9 cellular contexts compared by ENCODE assay signal in the genomic region with DNA sequence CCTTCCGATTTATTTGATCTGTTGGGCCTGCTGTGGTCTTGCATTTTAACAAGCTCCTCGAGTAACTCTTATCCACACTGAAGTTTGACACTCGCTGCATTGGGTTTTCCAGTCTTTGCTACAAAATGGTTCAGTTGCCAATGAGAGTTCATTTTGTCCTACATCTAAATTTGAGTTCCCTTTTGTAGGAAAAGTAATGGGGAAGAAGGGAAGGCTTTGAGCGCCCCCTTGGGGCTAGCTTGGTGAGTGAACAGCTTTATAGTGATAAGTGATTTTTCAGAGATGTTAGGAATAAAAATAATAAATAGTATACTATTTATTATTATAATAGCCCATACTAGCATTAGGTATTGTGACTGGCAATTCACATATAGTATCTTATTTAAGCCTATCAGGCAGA.
A peak's percentile ranks its signal among the peaks of the same experiment; 100 is the strongest.
DNase-seq lines count a peak whose midpoint lies in the region; ATAC-seq and TF ChIP-seq lines count a peak whose summit lies in the region.
"Had no signal": no experiment of that assay in that cellular context is flagged by ENCODE, and none has a peak within 500 bp of the region (broad histone marks: within the 10 kb centered on the region; RNA-seq: fewer than 3 reads in every experiment).

No MANE protein-coding gene starts in this region.

- TF ChIP-seq CTCF in BJ (IDR thresholded peaks at IDR 0.05; ENCODE audit: insufficient read depth, low read depth, low read length): peak; percentile 70
- TF ChIP-seq CTCF in Panc1 (IDR thresholded peaks at IDR 0.05): peak; percentile 68

- H3K36me3 ChIP-seq in BJ (ENCODE audit: control insufficient read depth, insufficient read depth, low read length) (no peaks in the 10 kb centered on the region), Panc1 (ENCODE audit: control insufficient read depth, insufficient read depth, low read length) (no peaks in the 10 kb centered on the region)

- H3K4me3 ChIP-seq in BJ (ENCODE audit: low read depth, low read length): no peak overlapping the region
- no peak overlapping the region for H3K4me3 ChIP-seq in Panc1 (ENCODE audit: low read depth in 2 of 2, low read length in 2 of 2)

- no peak for DNase-seq in BJ (ENCODE audit: low read depth)
- peak; percentile 58 for DNase-seq in HT1080 (ENCODE audit: low read depth)
- no peak for DNase-seq in Panc1 (ENCODE audit: low read depth, low spot score)
- peak; percentile 2 to 38 (median 12) for DNase-seq in activated naive CD4-positive, alpha-beta T cell (lab: John Stamatoyannopoulos, UW)
- DNase-seq in glomerular endothelial cell (ENCODE audit: extremely low read depth, low read depth, low spot score): peak; percentile 45
- peak; percentile 88 for DNase-seq in posterior vena cava (ENCODE audit: low spot score)
- no peak for DNase-seq in HK-2 (ENCODE audit: unreplicated experiment)
- DNase-seq in DMS79 treated with DMSO at 0.1 percent for 48 hours (lab: John Stamatoyannopoulos, UW): no peak

- no peak overlapping the region for H3K27ac ChIP-seq in Panc1 (ENCODE audit: low read length)

- POLR2A ChIA-PET in BJ (lab: Charles Lee): no interaction called here
- POLR2A ChIA-PET in Panc1 (lab: Charles Lee): no interaction called here

- no peaks in the 10 kb centered on the region for H3K9me3 ChIP-seq in Panc1 (ENCODE audit: control insufficient read depth, insufficient read depth, low read depth, low read length)

- no peak for ATAC-seq in Panc1
- ATAC-seq: stimulated activated naive CD8-positive, alpha-beta T cell treated with anti-CD3 and anti-CD28 coated beads, Interleukin-15, amount 100 ng/mL, for 72 hours had no signal

- intact Hi-C loops in Panc1 (cut with micrococcal nuclease; ENCODE audit: unreplicated experiment) (no loop called here), posterior vena cava (cut with DNase I) (no loop called here)

- CTCF ChIA-PET in BJ (lab: Yijun Ruan, JAX): interaction anchor here (0.6 to 2.7 kb wide), 11 partner anchors 9 to 687 kb away, joined by 3 to 12 read pairs (median 4); no protein-coding TSS in a partner anchor
- CTCF ChIA-PET in Panc1 (lab: Charles Lee): interaction anchor here (0.8 to 0.9 kb wide), 2 partner anchors 81 to 665 kb away, joined by 3 read pairs; no protein-coding TSS in a partner anchor

- H3K4me1 ChIP-seq in Panc1 (ENCODE audit: control insufficient read depth, insufficient read depth, low read length): no peaks in the 10 kb centered on the region

- no peaks in the 10 kb centered on the region for H3K27me3 ChIP-seq in BJ (ENCODE audit: control insufficient read depth, insufficient read depth, low read length)
- no peaks in the 10 kb centered on the region for H3K27me3 ChIP-seq in Panc1 (ENCODE audit: control insufficient read depth, insufficient read depth, low read length)

- no TSS peak for BruUV-seq in Panc1 (replicated peaks; lab: Mats Ljungman, UMichigan)

- in situ Hi-C loops in Panc1 (cut with HindIII; ENCODE audit: low pct_unique_long_range_greater_than_20kb, low sequenced_read_pairs): no loop called here

Comparison
In these comparisons a context has a peak if more than half of its experiments do, and no peak if none do; other contexts are left out.
1. DNase-seq: peak in HT1080 (single experiment), activated naive CD4-positive, alpha-beta T cell (4 of 4), glomerular endothelial cell (single experiment) and posterior vena cava (single experiment); none in BJ (single experiment), Panc1 (single experiment), HK-2 (single experiment) and DMS79 treated with DMSO at 0.1 percent for 48 hours (single experiment).